Comparison of ENCODE assay signal across 12 cellular contexts in the genomic region with DNA sequence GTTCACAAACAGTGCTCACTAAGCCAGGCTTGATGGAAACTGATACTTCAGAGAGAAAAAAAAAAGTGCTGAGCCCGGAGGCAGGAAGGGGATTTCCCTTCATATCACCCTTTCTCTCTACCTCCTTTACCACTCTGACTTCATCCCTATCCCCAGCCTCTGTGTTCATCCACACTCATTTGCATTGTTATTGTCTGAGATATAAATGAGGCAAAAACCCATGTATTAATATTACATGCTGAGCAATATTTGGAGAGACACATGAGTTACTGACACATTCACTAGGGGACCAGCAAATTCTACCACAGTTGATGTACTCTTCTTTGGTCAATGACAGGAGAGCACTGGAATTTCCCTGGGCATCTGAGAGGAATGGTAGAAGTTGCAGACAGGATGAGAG.
DNase-seq lines count a peak whose midpoint lies in the region; ATAC-seq, FAIRE-seq and TF ChIP-seq lines count a peak whose summit lies in the region.
"Had no signal": no experiment of that assay in that cellular context is flagged by ENCODE, and none has a peak within 500 bp of the region (broad histone marks: within the 10 kb centered on the region; RNA-seq: fewer than 3 reads in every experiment).

No MANE protein-coding gene starts in this region.

- intact Hi-C loops in GM12878 (cut with micrococcal nuclease; ENCODE audit: unreplicated experiment), result no loop called here
- intact Hi-C loops in posterior cingulate gyrus (cut with DNase I), result no loop called here

- no TSS peak for BruUV-seq in GM12878 (replicated peaks; lab: Mats Ljungman, UMichigan)

- DNase-seq in stimulated activated CD4-positive, alpha-beta T cell treated with anti-CD3 and anti-CD28 coated beads, Interleukin-15, amount 100 ng/mL, for 24 hours, result peak; percentile 24
- no peak for DNase-seq in stimulated activated CD4-positive, alpha-beta T cell treated with anti-CD3 and anti-CD28 coated beads, Interleukin-1b, Interleukin-23, amount 100 ng/mL, for 48 hours
- no peak for DNase-seq in GM12878 (ENCODE audit: low read depth, low spot score)
- DNase-seq in posterior cingulate gyrus, result no peak
- DNase-seq in NCI-H2029 (lab: John Stamatoyannopoulos, UW), result no peak
- DNase-seq: activated CD8-positive, alpha-beta memory T cell treated with anti-CD3 and anti-CD28 coated beads for 24 hours; NCI-H1105; RPMI8226 had no signal

- no peak for TF ChIP-seq CTCF in GM12878 (IDR thresholded peaks at IDR 0.05 in 2 of 3, conservative IDR thresholded peaks at IDR 0.05 in 1 of 3; ENCODE audit: control insufficient read depth in 2 of 3, extremely low read depth in 1 of 3, insufficient read depth in 1 of 3, low read depth in 3 of 3, low read length in 3 of 3)

- no peaks in the 10 kb centered on the region for H3K9me3 ChIP-seq in GM12878 (replicated peaks; ENCODE audit: control insufficient read depth, insufficient read depth, low read length)
- H3K9me3 ChIP-seq: prostate gland had no signal

- no peak for TF ChIP-seq EP300 in GM12878 (IDR thresholded peaks at IDR 0.05; ENCODE audit: borderline replicate concordance in 1 of 2, control insufficient read depth in 1 of 2, low read depth in 2 of 2, low read length in 2 of 2)

- H3K4me1 ChIP-seq in GM12878 (ENCODE audit: control insufficient read depth, insufficient read depth, low read length), result no peaks in the 10 kb centered on the region
- H3K4me1 ChIP-seq: prostate gland had no signal

- FAIRE-seq in GM12878 (lab: Jason Lieb, UNC), result peak; percentile 70

- no peak for TF ChIP-seq RAD21 in GM12878 (IDR thresholded peaks at IDR 0.05; ENCODE audit: insufficient read depth, low read depth, low read length)

- CTCF ChIA-PET in GM12878 (lab: Yijun Ruan, JAX), result no interaction called here

- POLR2A ChIA-PET in GM12878 (lab: Charles Lee), result no interaction called here

- H3K9ac ChIP-seq in GM12878 (ENCODE audit: control insufficient read depth, insufficient read depth, low read length), result no peak overlapping the region

- ATAC-seq in HG02852 (IDR thresholded peaks at IDR 0.05; ENCODE audit: unreplicated experiment), result peak; percentile 60
- ATAC-seq in GM12878, result peak; percentile 36; the same call in 2 of the 3 replicates
- no peak for ATAC-seq in GM18868 (IDR thresholded peaks at IDR 0.05; ENCODE audit: unreplicated experiment)
- ATAC-seq in HG02870 (IDR thresholded peaks at IDR 0.05; ENCODE audit: unreplicated experiment), result no peak

- no peak overlapping the region for H3K4me3 ChIP-seq in GM12878
- H3K4me3 ChIP-seq: prostate gland had no signal

- WGBS in GM12878 (ENCODE audit: insufficient coverage, insufficient replicate concordance, low lambda C conversion rate, missing lambda C conversion rate), result 0% methylated on average over 1 of the region's 1 CpG

- RAD21 ChIA-PET in GM12878 (lab: Charles Lee; ENCODE audit: unreplicated experiment), result interaction anchor here (0.8 kb wide), 1 partner anchor 48 kb away, joined by 3 read pairs; no protein-coding TSS in a partner anchor

- H3K27me3 ChIP-seq in GM12878 (replicated peaks in 1 of 2; ENCODE audit: control insufficient read depth in 2 of 2, insufficient read depth in 2 of 2, low read length in 1 of 2), result peaks cover 0 to 2% of the 10 kb centered on the region in 2 experiments; a peak in 1 of 4 replicates

- H3K79me2 ChIP-seq in GM12878 (ENCODE audit: control insufficient read depth, insufficient read depth, low read length), result no peaks in the 10 kb centered on the region

- SMC1A ChIA-PET in GM12878 (lab: Charles Lee; ENCODE audit: uncharacterized antibody, unreplicated experiment), result no interaction called here

- no peak overlapping the region for H3K4me2 ChIP-seq in GM12878 (ENCODE audit: control insufficient read depth, insufficient read depth)

- in situ Hi-C loops in GM12878 (cut with MboI), result no loop called here

- TF ChIP-seq POLR2A in GM12878 (IDR thresholded peaks at IDR 0.05; ENCODE audit: low read depth, low read length), result no peak

- H3K27ac ChIP-seq in GM12878 (ENCODE audit: control insufficient read depth, insufficient read depth), result no peak overlapping the region
- H3K27ac ChIP-seq: prostate gland had no signal

- no peaks in the 10 kb centered on the region for H3K36me3 ChIP-seq in GM12878 (ENCODE audit: control insufficient read depth in 2 of 2, insufficient read depth in 2 of 2, low read length in 1 of 2)
- H3K36me3 ChIP-seq: prostate gland had no signal

- no peaks in the 10 kb centered on the region for H4K20me1 ChIP-seq in GM12878 (ENCODE audit: control insufficient read depth, insufficient read depth)

- H2AFZ ChIP-seq in GM12878 (ENCODE audit: control insufficient read depth, low read depth, low read length), result no peak overlapping the region

TF ChIP-seq in GM12878, 131 proteins besides CTCF, POLR2A, EP300 and RAD21:
- TF ChIP-seq, protein P1, sequence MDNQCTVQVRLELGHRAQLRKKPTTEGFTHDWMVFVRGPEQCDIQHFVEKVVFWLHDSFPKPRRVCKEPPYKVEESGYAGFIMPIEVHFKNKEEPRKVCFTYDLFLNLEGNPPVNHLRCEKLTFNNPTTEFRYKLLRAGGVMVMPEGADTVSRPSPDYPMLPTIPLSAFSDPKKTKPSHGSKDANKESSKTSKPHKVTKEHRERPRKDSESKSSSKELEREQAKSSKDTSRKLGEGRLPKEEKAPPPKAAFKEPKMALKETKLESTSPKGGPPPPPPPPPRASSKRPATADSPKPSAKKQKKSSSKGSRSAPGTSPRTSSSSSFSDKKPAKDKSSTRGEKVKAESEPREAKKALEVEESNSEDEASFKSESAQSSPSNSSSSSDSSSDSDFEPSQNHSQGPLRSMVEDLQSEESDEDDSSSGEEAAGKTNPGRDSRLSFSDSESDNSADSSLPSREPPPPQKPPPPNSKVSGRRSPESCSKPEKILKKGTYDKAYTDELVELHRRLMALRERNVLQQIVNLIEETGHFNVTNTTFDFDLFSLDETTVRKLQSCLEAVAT (IDR thresholded peaks at IDR 0.05), result no peak
- TF ChIP-seq SUZ12 (IDR thresholded peaks at IDR 0.05; ENCODE audit: unreplicated experiment), result no peak
- no peak for TF ChIP-seq KAT2A (conservative IDR thresholded peaks at IDR 0.05; ENCODE audit: control insufficient read depth, low read depth, low read length)
- peak; percentile 40; the same call in 1 of the 2 replicates for TF ChIP-seq ZNF384 (IDR thresholded peaks at IDR 0.05; ENCODE audit: borderline replicate concordance, low read depth, low read length)
- TF ChIP-seq EED (IDR thresholded peaks at IDR 0.05; ENCODE audit: low read depth), result no peak
- no peak for TF ChIP-seq CBX5 (IDR thresholded peaks at IDR 0.05; ENCODE audit: low read depth)
- TF ChIP-seq, protein P2, sequence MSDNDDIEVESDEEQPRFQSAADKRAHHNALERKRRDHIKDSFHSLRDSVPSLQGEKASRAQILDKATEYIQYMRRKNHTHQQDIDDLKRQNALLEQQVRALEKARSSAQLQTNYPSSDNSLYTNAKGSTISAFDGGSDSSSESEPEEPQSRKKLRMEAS (IDR thresholded peaks at IDR 0.05; ENCODE audit: low read depth, low read length), result no peak
- TF ChIP-seq, protein P3, sequence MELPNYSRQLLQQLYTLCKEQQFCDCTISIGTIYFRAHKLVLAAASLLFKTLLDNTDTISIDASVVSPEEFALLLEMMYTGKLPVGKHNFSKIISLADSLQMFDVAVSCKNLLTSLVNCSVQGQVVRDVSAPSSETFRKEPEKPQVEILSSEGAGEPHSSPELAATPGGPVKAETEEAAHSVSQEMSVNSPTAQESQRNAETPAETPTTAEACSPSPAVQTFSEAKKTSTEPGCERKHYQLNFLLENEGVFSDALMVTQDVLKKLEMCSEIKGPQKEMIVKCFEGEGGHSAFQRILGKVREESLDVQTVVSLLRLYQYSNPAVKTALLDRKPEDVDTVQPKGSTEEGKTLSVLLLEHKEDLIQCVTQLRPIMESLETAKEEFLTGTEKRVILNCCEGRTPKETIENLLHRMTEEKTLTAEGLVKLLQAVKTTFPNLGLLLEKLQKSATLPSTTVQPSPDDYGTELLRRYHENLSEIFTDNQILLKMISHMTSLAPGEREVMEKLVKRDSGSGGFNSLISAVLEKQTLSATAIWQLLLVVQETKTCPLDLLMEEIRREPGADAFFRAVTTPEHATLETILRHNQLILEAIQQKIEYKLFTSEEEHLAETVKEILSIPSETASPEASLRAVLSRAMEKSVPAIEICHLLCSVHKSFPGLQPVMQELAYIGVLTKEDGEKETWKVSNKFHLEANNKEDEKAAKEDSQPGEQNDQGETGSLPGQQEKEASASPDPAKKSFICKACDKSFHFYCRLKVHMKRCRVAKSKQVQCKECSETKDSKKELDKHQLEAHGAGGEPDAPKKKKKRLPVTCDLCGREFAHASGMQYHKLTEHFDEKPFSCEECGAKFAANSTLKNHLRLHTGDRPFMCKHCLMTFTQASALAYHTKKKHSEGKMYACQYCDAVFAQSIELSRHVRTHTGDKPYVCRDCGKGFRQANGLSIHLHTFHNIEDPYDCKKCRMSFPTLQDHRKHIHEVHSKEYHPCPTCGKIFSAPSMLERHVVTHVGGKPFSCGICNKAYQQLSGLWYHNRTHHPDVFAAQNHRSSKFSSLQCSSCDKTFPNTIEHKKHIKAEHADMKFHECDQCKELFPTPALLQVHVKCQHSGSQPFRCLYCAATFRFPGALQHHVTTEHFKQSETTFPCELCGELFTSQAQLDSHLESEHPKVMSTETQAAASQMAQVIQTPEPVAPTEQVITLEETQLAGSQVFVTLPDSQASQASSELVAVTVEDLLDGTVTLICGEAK (IDR thresholded peaks at IDR 0.05; ENCODE audit: borderline replicate concordance), result no peak
- no peak for TF ChIP-seq KLF5 (IDR thresholded peaks at IDR 0.05; ENCODE audit: partially characterized antibody)
- no peak for TF ChIP-seq TCF3 (IDR thresholded peaks at IDR 0.05; ENCODE audit: borderline replicate concordance, insufficient read depth, low read depth, low read length)
- 0 out of 2 replicates have a peak, but pooled peaks have one; percentile 22 for TF ChIP-seq NFIC (IDR thresholded peaks at IDR 0.05; ENCODE audit: low read depth, low read length)
- no peak for TF ChIP-seq EGR1 (IDR thresholded peaks at IDR 0.05; ENCODE audit: borderline replicate concordance in 1 of 2, low read depth in 2 of 2, low read length in 2 of 2)
- TF ChIP-seq LARP7 (IDR thresholded peaks at IDR 0.05), result no peak
- no peak for TF ChIP-seq RBBP5 (conservative IDR thresholded peaks at IDR 0.05)
- TF ChIP-seq TCF12 (IDR thresholded peaks at IDR 0.05; ENCODE audit: low read depth, low read length), result no peak
- no peak for TF ChIP-seq MEF2A (IDR thresholded peaks at IDR 0.05; ENCODE audit: insufficient read depth, low read depth, low read length)
- no peak for TF ChIP-seq FOS (IDR thresholded peaks at IDR 0.05; ENCODE audit: borderline replicate concordance, extremely low read depth, insufficient read length)

Comparison
In these comparisons a context has a peak if more than half of its experiments do, and no peak if none do; other contexts are left out.
1. ATAC-seq: peak in HG02852 (single experiment) and GM12878 (single experiment); none in GM18868 (single experiment) and HG02870 (single experiment).